Comparison of ENCODE assay signal across 28 cellular contexts in genomic region chr10:97533888-97534287, GRCh38. TPM values are rescaled to one million over a fixed set of nuclear protein-coding genes. Genes with fewer than 3 reads are reported as not detected.
DNase-seq lines count a peak whose midpoint lies in the region; ATAC-seq and TF ChIP-seq lines count a peak whose summit lies in the region.
"Had no signal": no experiment of that assay in that cellular context is flagged by ENCODE, and none has a peak within 500 bp of the region (broad histone marks: within the 10 kb centered on the region; RNA-seq: fewer than 3 reads in every experiment).

No MANE protein-coding gene starts in this region.

- TF ChIP-seq CTCF in HEK293 (tag by site-specific recombination; IDR thresholded peaks at IDR 0.05) = no peak
- TF ChIP-seq CTCF in WERI-Rb-1 (IDR thresholded peaks at IDR 0.05; ENCODE audit: low read depth, low read length) = no peak
- TF ChIP-seq CTCF in smooth muscle cell (IDR thresholded peaks at IDR 0.05; ENCODE audit: borderline replicate concordance, insufficient read depth, poor library complexity, severe bottlenecking) = no peak

- H3K79me2 ChIP-seq in smooth muscle cell (ENCODE audit: low read depth) = peaks cover 53% of the 10 kb centered on the region

- H3K4me2 ChIP-seq in mesenchymal stem cell (ENCODE audit: low read length, poor library complexity, severe bottlenecking) = no peak overlapping the region
- H3K4me2 ChIP-seq in smooth muscle cell = no peak overlapping the region

- H2AK5ac ChIP-seq in mesenchymal stem cell (ENCODE audit: low read length, severe bottlenecking) = peak overlapping the region; percentile 92

- no peak overlapping the region for H3K14ac ChIP-seq in mesenchymal stem cell (ENCODE audit: low read length in 2 of 2)

- H3K4me1 ChIP-seq in HEK293 (ENCODE audit: control insufficient read depth, insufficient read depth, low read length) (no peaks in the 10 kb centered on the region), mesenchymal stem cell (ENCODE audit: control insufficient read depth, insufficient read depth, low read depth, low read length) (peaks cover 43% of the 10 kb centered on the region), smooth muscle cell (ENCODE audit: low read depth) (peaks cover 3% of the 10 kb centered on the region)

- POLR2A ChIA-PET in HEK293 (lab: Yijun Ruan, JAX) = no interaction called here

- H3K23ac ChIP-seq in mesenchymal stem cell (ENCODE audit: low read length in 2 of 2) = peak overlapping the region in 1 of 2 experiments; percentile 29

- DNase-seq in WERI-Rb-1 (no peak), mesenchymal stem cell (no peak), smooth muscle cell (lab: John Stamatoyannopoulos, UW; ENCODE audit: unreplicated experiment) (no peak), NCI-H187 treated with DMSO at 0.1 percent for 48 hours (lab: John Stamatoyannopoulos, UW) (no peak)
- no peak for DNase-seq in stimulated activated effector memory CD8-positive, alpha-beta T cell treated with anti-CD3 and anti-CD28 coated beads, Interleukin-12 subunit alpha, Interleukin-12 subunit beta, amount 100 ng/mL, for 72 hours (ENCODE audit: low spot score in 2 of 2)
- DNase-seq: BE2C; CD8-positive, alpha-beta memory T cell; DMS 273 treated with DMSO at 0.1 percent for 48 hours; DMS79; GDM1; GOT3; KBM-7; MV-4-11; NCI-H1105 treated with DMSO at 0.1 percent for 48 hours; NCI-H2029 treated with DMSO at 0.1 percent for 48 hours; NCI-H446 treated with DMSO at 0.1 percent for 48 hours; NCI-H526; NK-92 treated with Interleukin-12 subunit alpha and Interleukin-12 subunit beta, amount 100 ng/mL, for 24 hours; PC-3; Right ventricle myocardium superior had no signal

- peak overlapping the region in 1 of 2 experiments; percentile 62 for H3K4ac ChIP-seq in mesenchymal stem cell (ENCODE audit: low read depth in 1 of 2, low read length in 2 of 2)

- H3K4me3 Mint-ChIP-seq in stimulated activated effector memory CD8-positive, alpha-beta T cell treated with anti-CD3 and anti-CD28 coated beads, Interleukin-12 subunit alpha, Interleukin-12 subunit beta, amount 100 ng/mL, for 72 hours = no peak overlapping the region
- H3K4me3 Mint-ChIP-seq: CD14-positive monocyte; CD8-positive, alpha-beta memory T cell had no signal

- H3K9ac ChIP-seq in mesenchymal stem cell (ENCODE audit: low read length) = no peak overlapping the region
- peak overlapping the region; percentile 39 for H3K9ac ChIP-seq in smooth muscle cell (ENCODE audit: low read depth)

- H2BK120ac ChIP-seq in mesenchymal stem cell (ENCODE audit: low read depth, low read length) = no peak overlapping the region

- no peak overlapping the region for H3K4me3 ChIP-seq in HEK293 (ENCODE audit: low read depth, low read length)
- no peak overlapping the region for H3K4me3 ChIP-seq in WERI-Rb-1 (ENCODE audit: low read depth, low read length)
- H3K4me3 ChIP-seq in mesenchymal stem cell (ENCODE audit: insufficient read depth in 1 of 2, low read depth in 1 of 2, low read length in 2 of 2) = no peak overlapping the region
- no peak overlapping the region for H3K4me3 ChIP-seq in smooth muscle cell
- H3K4me3 ChIP-seq: GM12878 had no signal

- peaks cover 6% of the 10 kb centered on the region for H3F3A ChIP-seq in smooth muscle cell (ENCODE audit: low read depth)

- no peak overlapping the region for H3K27ac Mint-ChIP-seq in stimulated activated effector memory CD8-positive, alpha-beta T cell treated with anti-CD3 and anti-CD28 coated beads, Interleukin-12 subunit alpha, Interleukin-12 subunit beta, amount 100 ng/mL, for 72 hours
- H3K27ac Mint-ChIP-seq: CD8-positive, alpha-beta memory T cell had no signal

- H3K9me3 Mint-ChIP-seq in stimulated activated effector memory CD8-positive, alpha-beta T cell treated with anti-CD3 and anti-CD28 coated beads, Interleukin-12 subunit alpha, Interleukin-12 subunit beta, amount 100 ng/mL, for 72 hours = no peaks in the 10 kb centered on the region

- H3K27ac ChIP-seq in HEK293 (ENCODE audit: extremely low read depth, low read depth, low read length) (no peak overlapping the region), WERI-Rb-1 (peak overlapping the region; percentile 6; the same call in 1 of the 2 replicates), mesenchymal stem cell (ENCODE audit: low read length, poor library complexity, severe bottlenecking) (peak overlapping the region; percentile 65), smooth muscle cell (ENCODE audit: low read depth) (peak overlapping the region; percentile 80)

- H3K36me3 ChIP-seq in HEK293 (ENCODE audit: control insufficient read depth in 2 of 2, insufficient read depth in 1 of 2, low read length in 2 of 2) (no peaks in the 10 kb centered on the region), WERI-Rb-1 (no peaks in the 10 kb centered on the region), mesenchymal stem cell (ENCODE audit: control insufficient read depth in 1 of 2, insufficient read depth in 2 of 2, low read depth in 1 of 2, low read length in 2 of 2) (no peaks in the 10 kb centered on the region), smooth muscle cell (ENCODE audit: low read depth) (no peaks in the 10 kb centered on the region)
- H3K36me3 ChIP-seq: BE2C had no signal

- H3K36me3 Mint-ChIP-seq in stimulated activated effector memory CD8-positive, alpha-beta T cell treated with anti-CD3 and anti-CD28 coated beads, Interleukin-12 subunit alpha, Interleukin-12 subunit beta, amount 100 ng/mL, for 72 hours = no peaks in the 10 kb centered on the region

- no peak for ATAC-seq in stimulated activated effector memory CD8-positive, alpha-beta T cell treated with anti-CD3 and anti-CD28 coated beads, Interleukin-12 subunit alpha, Interleukin-12 subunit beta, amount 100 ng/mL, for 72 hours
- no peak for ATAC-seq in GM19328 (IDR thresholded peaks at IDR 0.05; ENCODE audit: unreplicated experiment)

- peaks cover 5% of the 10 kb centered on the region for H3K4me1 Mint-ChIP-seq in stimulated activated effector memory CD8-positive, alpha-beta T cell treated with anti-CD3 and anti-CD28 coated beads, Interleukin-12 subunit alpha, Interleukin-12 subunit beta, amount 100 ng/mL, for 72 hours
- H3K4me1 Mint-ChIP-seq: CD8-positive, alpha-beta memory T cell had no signal

- H3K27me3 ChIP-seq in WERI-Rb-1 (ENCODE audit: insufficient read depth, low read depth, severe bottlenecking) (no peaks in the 10 kb centered on the region), mesenchymal stem cell (ENCODE audit: control insufficient read depth in 1 of 2, insufficient read depth in 1 of 2, low read length in 2 of 2) (no peaks in the 10 kb centered on the region), smooth muscle cell (ENCODE audit: low read depth) (no peaks in the 10 kb centered on the region)
- H3K27me3 ChIP-seq: BE2C had no signal

- H2AFZ ChIP-seq in mesenchymal stem cell (ENCODE audit: low read depth, low read length) (no peak overlapping the region), smooth muscle cell (ENCODE audit: low read depth) (no peak overlapping the region)

- peaks cover 32% of the 10 kb centered on the region for H3K79me1 ChIP-seq in mesenchymal stem cell (replicated peaks; ENCODE audit: low read length, poor library complexity, severe bottlenecking)

- peak overlapping the region in 1 of 2 experiments; percentile 31 for H2BK12ac ChIP-seq in mesenchymal stem cell (ENCODE audit: low read length in 2 of 2)

- no peak overlapping the region for H4K91ac ChIP-seq in mesenchymal stem cell (ENCODE audit: low read length)

- H3K9me3 ChIP-seq in HEK293 (ENCODE audit: control insufficient read depth, insufficient read depth, low read depth, low read length) = no peaks in the 10 kb centered on the region
- no peaks in the 10 kb centered on the region for H3K9me3 ChIP-seq in WERI-Rb-1 (ENCODE audit: severe bottlenecking)
- no peaks in the 10 kb centered on the region for H3K9me3 ChIP-seq in mesenchymal stem cell (ENCODE audit: control insufficient read depth, low read length)
- H3K9me3 ChIP-seq in smooth muscle cell (replicated peaks; ENCODE audit: low read depth) = no peaks in the 10 kb centered on the region
- H3K9me3 ChIP-seq: BE2C had no signal

- no peak overlapping the region for H2BK15ac ChIP-seq in mesenchymal stem cell (ENCODE audit: low read depth, poor library complexity, severe bottlenecking)

- peaks cover 16% of the 10 kb centered on the region for H4K20me1 ChIP-seq in smooth muscle cell (ENCODE audit: low read depth)

- H4K8ac ChIP-seq in mesenchymal stem cell (ENCODE audit: low read length) = no peak overlapping the region

- no peak overlapping the region for H2BK5ac ChIP-seq in mesenchymal stem cell (ENCODE audit: low read depth, low read length, poor library complexity, severe bottlenecking)

- WGBS in mesenchymal stem cell = 84% methylated on average over 6 of the region's 6 CpGs
- WGBS in smooth muscle cell (ENCODE audit: low lambda C conversion rate) = 77% methylated on average over 6 of the region's 6 CpGs

- no peak overlapping the region for H3K18ac ChIP-seq in mesenchymal stem cell (ENCODE audit: low read depth in 1 of 2, low read length in 2 of 2)

- CTCF ChIA-PET in HEK293 (lab: Yijun Ruan, JAX) = interaction anchor here (0.7 to 3.4 kb wide), 18 partner anchors 9 to 548 kb away, joined by 3 to 54 read pairs (median 5); no protein-coding TSS in a partner anchor

RNA-seq across cellular contexts. Expression of gene UBTD1, which starts 35.2 kb away (rescaled TPM):
- polyA plus RNA-seq in mesenchymal stem cell (2013, experiment 1 of 2) = 29.3 TPM
- polyA plus RNA-seq in mesenchymal stem cell (2013, experiment 2 of 2) = 29.9 TPM
- 26.5 and 27.1 TPM in 2 replicates for total RNA-seq in smooth muscle cell
- 59.9 and 61.5 TPM in 2 replicates for polyA plus RNA-seq in smooth muscle cell

RNA-seq across cellular contexts. Expression of gene MMS19, which starts 35.7 kb away (rescaled TPM):
- 64.0 TPM for polyA plus RNA-seq in mesenchymal stem cell (2013, experiment 1 of 2)
- polyA plus RNA-seq in mesenchymal stem cell (2013, experiment 2 of 2) = 64.3 TPM
- total RNA-seq in smooth muscle cell = 97.9 and 125 TPM in 2 replicates
- 76.8 and 81.4 TPM in 2 replicates for polyA plus RNA-seq in smooth muscle cell

RNA-seq across cellular contexts. Expression of gene ANKRD2, which starts 38.7 kb away (rescaled TPM):
- 0.04 TPM for polyA plus RNA-seq in mesenchymal stem cell (2013, experiment 1 of 2)
- not detected for polyA plus RNA-seq in mesenchymal stem cell (2013, experiment 2 of 2)
- total RNA-seq in smooth muscle cell = not detected in 2 replicates
- polyA plus RNA-seq in smooth muscle cell = 0.30 TPM in 1 of 2 replicates, not detected in the other
- total RNA-seq: CD8-positive, alpha-beta memory T cell; HepG2; HT1080; RPMI7951; SK-MEL-5 had no signal
- polyA plus RNA-seq: CD14-positive monocyte; CD8-positive, alpha-beta memory T cell; HepG2 had no signal

RNA-seq across cellular contexts. Expression of gene HOGA1, which starts 50.3 kb away (rescaled TPM):
- polyA plus RNA-seq in mesenchymal stem cell (2013, experiment 1 of 2) = 0.23 TPM
- polyA plus RNA-seq in mesenchymal stem cell (2013, experiment 2 of 2) = 0.27 TPM
- total RNA-seq in smooth muscle cell = not detected in 2 replicates
- polyA plus RNA-seq in smooth muscle cell = 0.10 TPM in 1 of 2 replicates, not detected in the other
- total RNA-seq: CD8-positive, alpha-beta memory T cell; GM12878 had no signal
- polyA plus RNA-seq: CD14-positive monocyte; CD8-positive, alpha-beta memory T cell had no signal

RNA-seq across cellular contexts. Expression of gene C10orf62, which starts 55.6 kb away (rescaled TPM):
- polyA plus RNA-seq in mesenchymal stem cell (2013, experiment 1 of 2) = not detected
- polyA plus RNA-seq in mesenchymal stem cell (2013, experiment 2 of 2) = not detected
- total RNA-seq in smooth muscle cell = not detected in 2 replicates
- not detected in 2 replicates for polyA plus RNA-seq in smooth muscle cell
- total RNA-seq: CD8-positive, alpha-beta memory T cell; GM12878; HT1080; PC-3; RPMI7951; SK-MEL-5 had no signal
- polyA plus RNA-seq: CD14-positive monocyte; CD8-positive, alpha-beta memory T cell; GM12878 had no signal
